29 cellular contexts compared by ENCODE assay signal in genomic region chr16:86258713-86259112, GRCh38.
DNase-seq lines count a peak whose midpoint lies in the region; ATAC-seq and TF ChIP-seq lines count a peak whose summit lies in the region.
"Had no signal": no experiment of that assay in that cellular context is flagged by ENCODE, and none has a peak within 500 bp of the region (broad histone marks: within the 10 kb centered on the region; RNA-seq: fewer than 3 reads in every experiment).

No MANE protein-coding gene starts in this region.

- H3K4me1 ChIP-seq in adipocyte (ENCODE audit: control insufficient read depth, insufficient read depth, low read length) (no peaks in the 10 kb centered on the region), muscle layer of colon (ENCODE audit: insufficient read depth, low read length) (no peaks in the 10 kb centered on the region)
- H3K4me1 ChIP-seq: neural progenitor cell, right lobe of liver, testis had no signal

- no peaks in the 10 kb centered on the region for H3K36me3 ChIP-seq in adipocyte (ENCODE audit: control insufficient read depth, insufficient read depth, low read length, severe bottlenecking)
- no peaks in the 10 kb centered on the region for H3K36me3 ChIP-seq in muscle layer of colon (ENCODE audit: insufficient read depth, low read length)
- H3K36me3 ChIP-seq: neural progenitor cell, right lobe of liver had no signal

- ATAC-seq in GM19324 (IDR thresholded peaks at IDR 0.05; ENCODE audit: low FRiP score, unreplicated experiment) (no peak), GM19397 (IDR thresholded peaks at IDR 0.05; ENCODE audit: unreplicated experiment) (no peak)
- ATAC-seq: activated CD8-positive, alpha-beta T cell treated with anti-CD3 and anti-CD28 coated beads for 36 hours; activated naive CD4-positive, alpha-beta T cell treated with anti-CD3 and anti-CD28 coated beads, Interleukin-2, amount 50 U/mL, for 72 hours; esophagus mucosa; GM23338; right lobe of liver; stimulated activated memory B cell treated with anti-CD40 and anti-IgM and Interleukin-4, amounts not matched to agents 10 μg/mL and 1 μg/mL and 100 μg/mL, for 72 hours had no signal

- CTCF ChIA-PET in AG04450 (lab: Charles Lee), result interaction anchor here (2.8 kb wide), 1 partner anchor 186 kb away, joined by 12 read pairs; no protein-coding TSS in a partner anchor

- TF ChIP-seq CTCF in AG04450 (IDR thresholded peaks at IDR 0.05; ENCODE audit: low read depth, low read length), result no peak
- TF ChIP-seq CTCF in fibroblast of villous mesenchyme (IDR thresholded peaks at IDR 0.05; ENCODE audit: insufficient read depth, low read depth, low read length), result no peak

- POLR2A ChIA-PET in AG04450 (lab: Yijun Ruan, JAX), result interaction anchor here (1.0 to 1.1 kb wide), 2 partner anchors 18 to 36 kb away, joined by 3 to 8 read pairs; no protein-coding TSS in a partner anchor

- DNase-seq in AG04450 (ENCODE audit: low read depth, low spot score) (peak; percentile 68), adipocyte (ENCODE audit: low read depth) (peak; percentile 15), fibroblast of villous mesenchyme (ENCODE audit: low read depth) (peak; percentile 65), AML-193 (lab: John Stamatoyannopoulos, UW) (no peak), cardiac septum (ENCODE audit: low spot score) (no peak)
- DNase-seq: activated CD4-positive, alpha-beta T cell treated with anti-CD3 and anti-CD28 coated beads for 1 hour; activated CD8-positive, alpha-beta T cell treated with anti-CD3 and anti-CD28 coated beads for 36 hours; activated T-cell treated with anti-CD3 and anti-CD28 coated beads for 4 hours; anterior cingulate cortex; CD4-positive, alpha-beta memory T cell; EL; kidney; NCI-H1105; NCI-H2029 treated with DMSO at 0.1 percent for 48 hours; NCI-H2227 treated with DMSO at 0.1 percent for 48 hours; right lobe of liver; stimulated activated CD4-positive, alpha-beta T cell treated with anti-CD3 and anti-CD28 coated beads, Interleukin-4, amount 100 ng/mL, for 24 hours; T-helper 2 cell; testis had no signal

- H3K9ac ChIP-seq in adipocyte (ENCODE audit: low read length) (no peak overlapping the region), muscle layer of colon (ENCODE audit: low read length) (no peak overlapping the region)
- H3K9ac ChIP-seq: neural progenitor cell had no signal

- H3K9me3 ChIP-seq in AG04450 (ENCODE audit: control insufficient read depth, insufficient read depth, low read length) (peaks cover 7% of the 10 kb centered on the region; the same call in 1 of the 2 replicates), adipocyte (ENCODE audit: control insufficient read depth, low read length) (peaks cover 17% of the 10 kb centered on the region), muscle layer of colon (ENCODE audit: low read length) (no peaks in the 10 kb centered on the region)
- H3K9me3 ChIP-seq: right lobe of liver, testis had no signal

- H3K27ac ChIP-seq in AG04450 (ENCODE audit: low read depth, low read length) (peak overlapping the region; percentile 94), muscle layer of colon (ENCODE audit: low read depth, low read length) (peak overlapping the region; percentile 10)
- H3K27ac ChIP-seq: 22Rv1, coronary artery, neural progenitor cell, right lobe of liver, testis had no signal

- no peaks in the 10 kb centered on the region for H3K27me3 ChIP-seq in AG04450 (ENCODE audit: control insufficient read depth, insufficient read depth, low read length)
- peaks cover 5% of the 10 kb centered on the region for H3K27me3 ChIP-seq in adipocyte (replicated peaks; ENCODE audit: control insufficient read depth, insufficient read depth, low read length)
- H3K27me3 ChIP-seq in muscle layer of colon (ENCODE audit: control insufficient read depth in 1 of 2, insufficient read depth in 2 of 2, low read length in 2 of 2), result no peaks in the 10 kb centered on the region
- H3K27me3 ChIP-seq: right lobe of liver, testis had no signal

- intact Hi-C loops in cardiac septum (cut with DNase I), result no loop called here

- H3K4me3 ChIP-seq in AG04450 (ENCODE audit: low read depth, low read length) (no peak overlapping the region), adipocyte (ENCODE audit: low read length) (no peak overlapping the region), fibroblast of villous mesenchyme (ENCODE audit: low read depth, low read length) (no peak overlapping the region), muscle layer of colon (ENCODE audit: low read depth in 1 of 2, low read length in 2 of 2) (no peak overlapping the region)
- H3K4me3 ChIP-seq: coronary artery, GM23338, neural progenitor cell, right lobe of liver, testis had no signal

Comparison
In these comparisons a context has a peak if more than half of its experiments do, and no peak if none do; other contexts are left out.
1. DNase-seq: peak in AG04450 (single experiment), adipocyte (single experiment) and fibroblast of villous mesenchyme (single experiment); none in AML-193 (0 of 2) and cardiac septum (single experiment).